ENCODE assay signal across 9 cellular contexts in genomic region chr3:52983336-52983807, GRCh38.
A peak's percentile ranks its signal among the peaks of the same experiment; 100 is the strongest.
DNase-seq lines count a peak whose midpoint lies in the region; ATAC-seq, FAIRE-seq and TF ChIP-seq lines count a peak whose summit lies in the region.
"Had no signal": no experiment of that assay in that cellular context is flagged by ENCODE, and none has a peak within 500 bp of the region (broad histone marks: within the 10 kb centered on the region; RNA-seq: fewer than 3 reads in every experiment).

No MANE protein-coding gene starts in this region.

- peak; percentile 93 for ATAC-seq in GM19452 (IDR thresholded peaks at IDR 0.05; ENCODE audit: unreplicated experiment)
- peak; percentile 92 for ATAC-seq in HG03432 (IDR thresholded peaks at IDR 0.05; ENCODE audit: unreplicated experiment)
- ATAC-seq in left lung, result peak; percentile 41
- ATAC-seq in upper lobe of right lung, result peak; percentile 67

- H3K9me3 ChIP-seq in left lung (peaks cover 0 to 5% of the 10 kb centered on the region in 2 donors), upper lobe of right lung (no peaks in the 10 kb centered on the region), kidney (ENCODE audit: control insufficient read depth in 1 of 2, low read length in 2 of 2) (no peaks in the 10 kb centered on the region)
- H3K9me3 ChIP-seq: SJSA1 had no signal

- intact Hi-C loops in left lung (cut with DNase I), result no loop called here
- intact Hi-C loops in upper lobe of right lung (cut with DNase I), result no loop called here
- intact Hi-C loops in kidney (cut with DNase I), result no loop called here

- H3K36me3 ChIP-seq in left lung, result no peaks in the 10 kb centered on the region
- no peaks in the 10 kb centered on the region for H3K36me3 ChIP-seq in upper lobe of right lung
- H3K36me3 ChIP-seq in kidney (ENCODE audit: control insufficient read depth in 1 of 2, insufficient read depth in 2 of 2, low read length in 2 of 2), result no peaks in the 10 kb centered on the region
- H3K36me3 ChIP-seq: SJSA1 had no signal

- peak overlapping the region in 1 of 2 donors; percentile 64 for H3K27ac ChIP-seq in left lung
- H3K27ac ChIP-seq in upper lobe of right lung, result no peak overlapping the region
- H3K27ac ChIP-seq in kidney (ENCODE audit: low read depth in 2 of 2, low read length in 2 of 2), result no peak overlapping the region
- H3K27ac ChIP-seq: SJSA1 had no signal

- peaks cover 0 to 8% of the 10 kb centered on the region in 2 donors for H3K4me1 ChIP-seq in left lung
- no peaks in the 10 kb centered on the region for H3K4me1 ChIP-seq in upper lobe of right lung
- H3K4me1 ChIP-seq in kidney (ENCODE audit: control insufficient read depth in 1 of 2, insufficient read depth in 1 of 2, low read depth in 1 of 2, low read length in 2 of 2), result no peaks in the 10 kb centered on the region
- H3K4me1 ChIP-seq: SJSA1 had no signal

- H3K4me3 ChIP-seq in left lung (no peak overlapping the region), upper lobe of right lung (no peak overlapping the region), kidney (ENCODE audit: low read length in 2 of 2) (no peak overlapping the region)
- H3K4me3 ChIP-seq: SJSA1 had no signal

- H3K27me3 ChIP-seq in left lung (no peaks in the 10 kb centered on the region), upper lobe of right lung (no peaks in the 10 kb centered on the region)
- H3K27me3 ChIP-seq: SJSA1 had no signal

- DNase-seq in activated CD4-positive, alpha-beta T cell treated with anti-CD3 and anti-CD28 coated beads for 48 hours, result peak; percentile 71
- DNase-seq in left lung, result no peak
- DNase-seq in upper lobe of right lung, result no peak
- no peak for DNase-seq in NCI-H1417 (lab: John Stamatoyannopoulos, UW)
- no peak for DNase-seq in kidney

- no peak for TF ChIP-seq CTCF in left lung (IDR thresholded peaks at IDR 0.05)
- no peak for TF ChIP-seq CTCF in upper lobe of right lung (IDR thresholded peaks at IDR 0.05)
- TF ChIP-seq CTCF in kidney (IDR thresholded peaks at IDR 0.05; ENCODE audit: borderline replicate concordance, extremely low read depth, insufficient read depth), result no peak

- no peak for FAIRE-seq in kidney (lab: Jason Lieb, UNC)
- FAIRE-seq: keratinocyte had no signal

- no peak overlapping the region for H3K9ac ChIP-seq in kidney (ENCODE audit: low read length in 2 of 2)

Comparison
In these comparisons a context has a peak if more than half of its experiments do, and no peak if none do; other contexts are left out.
1. ATAC-seq: peak in every context shown above with its lines; median percentile 93 in GM19452; 92 in HG03432; 67 in upper lobe of right lung; 41 in left lung.